Comparison of ENCODE assay signal across 10 cellular contexts in genomic region chr5:138824924-138825863, GRCh38. TPM values are rescaled to one million over a fixed set of nuclear protein-coding genes. Genes with fewer than 3 reads are reported as not detected.
DNase-seq lines count a peak whose midpoint lies in the region; ATAC-seq and TF ChIP-seq lines count a peak whose summit lies in the region.
"Had no signal": no experiment of that assay in that cellular context is flagged by ENCODE, and none has a peak within 500 bp of the region (broad histone marks: within the 10 kb centered on the region; RNA-seq: fewer than 3 reads in every experiment).

No MANE protein-coding gene starts in this region.

- no peak for TF ChIP-seq POLR2A in body of pancreas (IDR thresholded peaks at IDR 0.05)

- no peaks in the 10 kb centered on the region for H3K9me3 ChIP-seq in body of pancreas
- H3K9me3 ChIP-seq in lung (ENCODE audit: control insufficient read depth in 2 of 2, insufficient read depth in 1 of 2, low read length in 1 of 2) = no peaks in the 10 kb centered on the region
- H3K9me3 ChIP-seq: BLaER1, neutrophil had no signal

- H3K27ac ChIP-seq in body of pancreas (no peak overlapping the region), lung (ENCODE audit: low read depth in 1 of 2, low read length in 1 of 2) (no peak overlapping the region), substantia nigra (ENCODE audit: low read depth, low read length, poor library complexity, severe bottlenecking) (no peak overlapping the region)
- H3K27ac ChIP-seq: BLaER1, neutrophil had no signal

- H3K4me1 ChIP-seq in body of pancreas = peaks cover 16% of the 10 kb centered on the region
- peaks cover 2 to 3% of the 10 kb centered on the region in 2 donors for H3K4me1 ChIP-seq in lung (ENCODE audit: control insufficient read depth in 2 of 2, insufficient read depth in 2 of 2, low read length in 2 of 2)

- DNase-seq in DMS 273 (lab: John Stamatoyannopoulos, UW; ENCODE audit: unreplicated experiment) = peak; percentile 32
- no peak for DNase-seq in DMS 273 treated with DMSO at 0.1 percent for 48 hours (lab: John Stamatoyannopoulos, UW)
- peak; percentile 23 to 66 for DNase-seq in Kasumi-1 (lab: John Stamatoyannopoulos, UW)
- no peak for DNase-seq in body of pancreas
- no peak for DNase-seq in lung (ENCODE audit: low spot score)
- DNase-seq in ureter (ENCODE audit: low spot score) = no peak
- DNase-seq in substantia nigra (lab: John Stamatoyannopoulos, UW) = no peak
- no peak for DNase-seq in Ammon's horn (ENCODE audit: low spot score)

- 50 to 54% methylated on average over 5 of the region's 5 CpGs for WGBS in body of pancreas, 2 donors
- 58 to 63% methylated on average over 5 of the region's 5 CpGs for WGBS in lung, 2 donors

- no peak overlapping the region for H3K4me3 ChIP-seq in body of pancreas
- H3K4me3 ChIP-seq in lung = no peak overlapping the region
- H3K4me3 ChIP-seq: BLaER1 had no signal

- TF ChIP-seq CTCF in body of pancreas (IDR thresholded peaks at IDR 0.05) (peak in 6 of 7 experiments; percentile 33 to 62 (median 40)), lung (IDR thresholded peaks at IDR 0.05; ENCODE audit: control extremely low read depth, extremely low read depth) (peak; percentile 12)

- intact Hi-C loops in body of pancreas (cut with DNase I) = no loop called here

- ATAC-seq in body of pancreas = no peak
- no peak for ATAC-seq in lung (ENCODE audit: insufficient read depth, low FRiP score)

- peaks cover 0 to 7% of the 10 kb centered on the region in 2 donors for H3K36me3 ChIP-seq in body of pancreas (replicated peaks in 1 of 2; ENCODE audit: insufficient read depth in 1 of 2, low read depth in 2 of 2)
- peaks cover 5 to 11% of the 10 kb centered on the region in 2 donors for H3K36me3 ChIP-seq in lung (ENCODE audit: control insufficient read depth in 2 of 2, insufficient read depth in 2 of 2, low read length in 2 of 2)

- H3K27me3 ChIP-seq in body of pancreas = no peaks in the 10 kb centered on the region
- no peaks in the 10 kb centered on the region for H3K27me3 ChIP-seq in lung (ENCODE audit: control insufficient read depth, insufficient read depth)
- H3K27me3 ChIP-seq: BLaER1, neutrophil had no signal

RNA-seq across cellular contexts. Expression of gene LRRTM2, which starts 49.9 kb away (rescaled TPM):
- total RNA-seq in body of pancreas = under 1 TPM; 0.52 to 0.66 TPM
- total RNA-seq in lung = 1 to 10 TPM in 1 of 2 donors, under 1 TPM in 1; 0.09 to 1.9 TPM
- polyA plus RNA-seq in lung = under 1 TPM; 0.04 to 0.15 TPM
- not detected for total RNA-seq in ureter

Comparison
In these comparisons a context has a peak if more than half of its experiments do, and no peak if none do; other contexts are left out.
1. DNase-seq: peak in DMS 273 (single experiment) and Kasumi-1 (2 of 2); none in DMS 273 treated with DMSO at 0.1 percent for 48 hours (single experiment), body of pancreas (0 of 4), lung (single experiment), ureter (single experiment), substantia nigra (0 of 49) and Ammon's horn (single experiment).